In the genomic region with DNA sequence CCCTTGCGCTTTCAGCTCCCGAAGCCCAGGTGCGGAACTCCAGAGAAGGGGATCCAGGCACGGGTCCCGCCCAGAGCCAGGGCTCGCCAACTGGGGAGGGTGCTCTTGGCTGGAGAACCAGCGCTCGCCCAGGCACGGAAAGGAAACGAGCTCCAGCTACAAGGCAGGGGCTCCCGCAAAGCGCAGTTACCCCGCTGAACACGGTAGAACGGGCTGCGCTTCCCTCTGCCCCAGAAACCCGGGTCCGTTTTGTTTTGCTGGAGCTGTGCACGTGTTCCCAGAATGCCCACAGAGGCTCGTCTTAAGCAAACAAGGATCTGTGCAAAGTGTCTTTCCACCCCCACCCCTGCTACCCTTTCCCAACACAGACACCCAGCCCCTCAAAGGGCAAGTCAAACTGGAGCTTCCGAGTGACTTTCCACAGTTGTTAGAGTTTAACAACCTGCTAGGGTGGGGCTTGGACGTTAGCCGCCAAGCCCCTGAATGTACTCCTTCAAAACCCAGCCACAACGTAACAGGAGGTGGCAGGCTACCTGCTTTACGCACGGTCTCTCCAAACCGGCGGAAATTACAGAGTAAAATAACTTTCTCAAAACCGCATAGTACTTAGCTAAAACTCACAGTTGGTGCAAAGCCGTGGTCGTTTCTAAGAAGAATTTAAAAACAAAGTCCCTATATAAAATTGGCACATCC, we compare ENCODE assay signal across 1 cellular context.
TF ChIP-seq lines count a peak whose summit lies in the region.

No MANE protein-coding gene starts in this region.

TF ChIP-seq in GM23338, 12 proteins besides CTCF, POLR2A, EP300 and RAD21 (continued from another document):
- TF ChIP-seq, protein P1, sequence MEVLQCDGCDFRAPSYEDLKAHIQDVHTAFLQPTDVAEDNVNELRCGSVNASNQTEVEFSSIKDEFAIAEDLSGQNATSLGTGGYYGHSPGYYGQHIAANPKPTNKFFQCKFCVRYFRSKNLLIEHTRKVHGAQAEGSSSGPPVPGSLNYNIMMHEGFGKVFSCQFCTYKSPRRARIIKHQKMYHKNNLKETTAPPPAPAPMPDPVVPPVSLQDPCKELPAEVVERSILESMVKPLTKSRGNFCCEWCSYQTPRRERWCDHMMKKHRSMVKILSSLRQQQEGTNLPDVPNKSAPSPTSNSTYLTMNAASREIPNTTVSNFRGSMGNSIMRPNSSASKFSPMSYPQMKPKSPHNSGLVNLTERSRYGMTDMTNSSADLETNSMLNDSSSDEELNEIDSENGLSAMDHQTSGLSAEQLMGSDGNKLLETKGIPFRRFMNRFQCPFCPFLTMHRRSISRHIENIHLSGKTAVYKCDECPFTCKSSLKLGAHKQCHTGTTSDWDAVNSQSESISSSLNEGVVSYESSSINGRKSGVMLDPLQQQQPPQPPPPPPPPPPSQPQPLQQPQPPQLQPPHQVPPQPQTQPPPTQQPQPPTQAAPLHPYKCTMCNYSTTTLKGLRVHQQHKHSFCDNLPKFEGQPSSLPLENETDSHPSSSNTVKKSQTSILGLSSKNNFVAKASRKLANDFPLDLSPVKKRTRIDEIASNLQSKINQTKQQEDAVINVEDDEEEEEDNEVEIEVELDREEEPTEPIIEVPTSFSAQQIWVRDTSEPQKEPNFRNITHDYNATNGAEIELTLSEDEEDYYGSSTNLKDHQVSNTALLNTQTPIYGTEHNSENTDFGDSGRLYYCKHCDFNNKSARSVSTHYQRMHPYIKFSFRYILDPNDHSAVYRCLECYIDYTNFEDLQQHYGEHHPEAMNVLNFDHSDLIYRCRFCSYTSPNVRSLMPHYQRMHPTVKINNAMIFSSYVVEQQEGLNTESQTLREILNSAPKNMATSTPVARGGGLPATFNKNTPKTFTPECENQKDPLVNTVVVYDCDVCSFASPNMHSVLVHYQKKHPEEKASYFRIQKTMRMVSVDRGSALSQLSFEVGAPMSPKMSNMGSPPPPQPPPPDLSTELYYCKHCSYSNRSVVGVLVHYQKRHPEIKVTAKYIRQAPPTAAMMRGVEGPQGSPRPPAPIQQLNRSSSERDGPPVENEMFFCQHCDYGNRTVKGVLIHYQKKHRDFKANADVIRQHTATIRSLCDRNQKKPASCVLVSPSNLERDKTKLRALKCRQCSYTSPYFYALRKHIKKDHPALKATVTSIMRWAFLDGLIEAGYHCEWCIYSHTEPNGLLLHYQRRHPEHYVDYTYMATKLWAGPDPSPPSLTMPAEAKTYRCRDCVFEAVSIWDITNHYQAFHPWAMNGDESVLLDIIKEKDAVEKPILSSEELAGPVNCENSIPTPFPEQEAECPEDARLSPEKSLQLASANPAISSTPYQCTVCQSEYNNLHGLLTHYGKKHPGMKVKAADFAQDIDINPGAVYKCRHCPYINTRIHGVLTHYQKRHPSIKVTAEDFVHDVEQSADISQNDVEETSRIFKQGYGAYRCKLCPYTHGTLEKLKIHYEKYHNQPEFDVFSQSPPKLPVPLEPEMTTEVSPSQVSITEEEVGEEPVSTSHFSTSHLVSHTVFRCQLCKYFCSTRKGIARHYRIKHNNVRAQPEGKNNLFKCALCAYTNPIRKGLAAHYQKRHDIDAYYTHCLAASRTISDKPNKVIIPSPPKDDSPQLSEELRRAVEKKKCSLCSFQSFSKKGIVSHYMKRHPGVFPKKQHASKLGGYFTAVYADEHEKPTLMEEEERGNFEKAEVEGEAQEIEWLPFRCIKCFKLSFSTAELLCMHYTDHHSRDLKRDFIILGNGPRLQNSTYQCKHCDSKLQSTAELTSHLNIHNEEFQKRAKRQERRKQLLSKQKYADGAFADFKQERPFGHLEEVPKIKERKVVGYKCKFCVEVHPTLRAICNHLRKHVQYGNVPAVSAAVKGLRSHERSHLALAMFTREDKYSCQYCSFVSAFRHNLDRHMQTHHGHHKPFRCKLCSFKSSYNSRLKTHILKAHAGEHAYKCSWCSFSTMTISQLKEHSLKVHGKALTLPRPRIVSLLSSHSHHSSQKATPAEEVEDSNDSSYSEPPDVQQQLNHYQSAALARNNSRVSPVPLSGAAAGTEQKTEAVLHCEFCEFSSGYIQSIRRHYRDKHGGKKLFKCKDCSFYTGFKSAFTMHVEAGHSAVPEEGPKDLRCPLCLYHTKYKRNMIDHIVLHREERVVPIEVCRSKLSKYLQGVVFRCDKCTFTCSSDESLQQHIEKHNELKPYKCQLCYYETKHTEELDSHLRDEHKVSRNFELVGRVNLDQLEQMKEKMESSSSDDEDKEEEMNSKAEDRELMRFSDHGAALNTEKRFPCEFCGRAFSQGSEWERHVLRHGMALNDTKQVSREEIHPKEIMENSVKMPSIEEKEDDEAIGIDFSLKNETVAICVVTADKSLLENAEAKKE (CRISPR knock-in tag; IDR thresholded peaks at IDR 0.05), result no peak
- TF ChIP-seq POLR2AphosphoS5 (IDR thresholded peaks at IDR 0.05; ENCODE audit: low read depth) (no peak), ZNF331 (CRISPR knock-in tag; IDR thresholded peaks at IDR 0.05; ENCODE audit: low read depth) (no peak), EZH2 (IDR thresholded peaks at IDR 0.05; ENCODE audit: low read depth, unreplicated experiment) (no peak)
- TF ChIP-seq, protein P2, sequence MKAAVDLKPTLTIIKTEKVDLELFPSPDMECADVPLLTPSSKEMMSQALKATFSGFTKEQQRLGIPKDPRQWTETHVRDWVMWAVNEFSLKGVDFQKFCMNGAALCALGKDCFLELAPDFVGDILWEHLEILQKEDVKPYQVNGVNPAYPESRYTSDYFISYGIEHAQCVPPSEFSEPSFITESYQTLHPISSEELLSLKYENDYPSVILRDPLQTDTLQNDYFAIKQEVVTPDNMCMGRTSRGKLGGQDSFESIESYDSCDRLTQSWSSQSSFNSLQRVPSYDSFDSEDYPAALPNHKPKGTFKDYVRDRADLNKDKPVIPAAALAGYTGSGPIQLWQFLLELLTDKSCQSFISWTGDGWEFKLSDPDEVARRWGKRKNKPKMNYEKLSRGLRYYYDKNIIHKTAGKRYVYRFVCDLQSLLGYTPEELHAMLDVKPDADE (IDR thresholded peaks at IDR 0.05), result no peak
- TF ChIP-seq, protein P3, sequence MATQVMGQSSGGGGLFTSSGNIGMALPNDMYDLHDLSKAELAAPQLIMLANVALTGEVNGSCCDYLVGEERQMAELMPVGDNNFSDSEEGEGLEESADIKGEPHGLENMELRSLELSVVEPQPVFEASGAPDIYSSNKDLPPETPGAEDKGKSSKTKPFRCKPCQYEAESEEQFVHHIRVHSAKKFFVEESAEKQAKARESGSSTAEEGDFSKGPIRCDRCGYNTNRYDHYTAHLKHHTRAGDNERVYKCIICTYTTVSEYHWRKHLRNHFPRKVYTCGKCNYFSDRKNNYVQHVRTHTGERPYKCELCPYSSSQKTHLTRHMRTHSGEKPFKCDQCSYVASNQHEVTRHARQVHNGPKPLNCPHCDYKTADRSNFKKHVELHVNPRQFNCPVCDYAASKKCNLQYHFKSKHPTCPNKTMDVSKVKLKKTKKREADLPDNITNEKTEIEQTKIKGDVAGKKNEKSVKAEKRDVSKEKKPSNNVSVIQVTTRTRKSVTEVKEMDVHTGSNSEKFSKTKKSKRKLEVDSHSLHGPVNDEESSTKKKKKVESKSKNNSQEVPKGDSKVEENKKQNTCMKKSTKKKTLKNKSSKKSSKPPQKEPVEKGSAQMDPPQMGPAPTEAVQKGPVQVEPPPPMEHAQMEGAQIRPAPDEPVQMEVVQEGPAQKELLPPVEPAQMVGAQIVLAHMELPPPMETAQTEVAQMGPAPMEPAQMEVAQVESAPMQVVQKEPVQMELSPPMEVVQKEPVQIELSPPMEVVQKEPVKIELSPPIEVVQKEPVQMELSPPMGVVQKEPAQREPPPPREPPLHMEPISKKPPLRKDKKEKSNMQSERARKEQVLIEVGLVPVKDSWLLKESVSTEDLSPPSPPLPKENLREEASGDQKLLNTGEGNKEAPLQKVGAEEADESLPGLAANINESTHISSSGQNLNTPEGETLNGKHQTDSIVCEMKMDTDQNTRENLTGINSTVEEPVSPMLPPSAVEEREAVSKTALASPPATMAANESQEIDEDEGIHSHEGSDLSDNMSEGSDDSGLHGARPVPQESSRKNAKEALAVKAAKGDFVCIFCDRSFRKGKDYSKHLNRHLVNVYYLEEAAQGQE (IDR thresholded peaks at IDR 0.05; ENCODE audit: unreplicated experiment), result no peak
